ENCODE assay signal across 30 cellular contexts in genomic region chr16:48947371-48947713, GRCh38.
"Had no signal": no experiment of that assay in that cellular context is flagged by ENCODE, and none has a peak within 500 bp of the region (broad histone marks: within the 10 kb centered on the region; RNA-seq: fewer than 3 reads in every experiment).

No MANE protein-coding gene starts in this region.

- H3K9me3 Mint-ChIP-seq: activated B cell treated with CpG ODN at 0.5 μM for 24 hours; natural killer cell treated with Interleukin-12 subunit alpha and Interleukin-12 subunit beta and Interleukin-15 and Interleukin-18, amount 100 ng/mL, for 72 hours had no signal

- H3K4me1 ChIP-seq: breast epithelium, esophagus squamous epithelium, right lobe of liver, upper lobe of left lung had no signal

- H3K36me3 ChIP-seq: breast epithelium, esophagus squamous epithelium, right lobe of liver, thoracic aorta, upper lobe of left lung had no signal

- H3K36me3 Mint-ChIP-seq: activated CD8-positive, alpha-beta memory T cell treated with anti-CD3 and anti-CD28 coated beads, Interleukin-2, amount 10 ng/mL, durations not matched to agents 7 days and 5 days; activated naive CD4-positive, alpha-beta T cell treated with anti-CD3 and anti-CD28 coated beads, Interleukin-2, amount 50 U/mL, for 72 hours; natural killer cell treated with Interleukin-12 subunit alpha and Interleukin-12 subunit beta and Interleukin-15 and Interleukin-18, amount 100 ng/mL, for 72 hours had no signal

- H3K4me3 ChIP-seq: breast epithelium, esophagus squamous epithelium, lung, right lobe of liver, skin epidermis, thoracic aorta, upper lobe of left lung had no signal

- H3K27me3 Mint-ChIP-seq: activated B cell treated with CpG ODN at 0.5 μM for 24 hours; activated CD8-positive, alpha-beta memory T cell treated with anti-CD3 and anti-CD28 coated beads, Interleukin-2, amount 10 ng/mL, durations not matched to agents 7 days and 5 days; natural killer cell treated with Interleukin-12 subunit alpha and Interleukin-12 subunit beta and Interleukin-15 and Interleukin-18, amount 100 ng/mL, for 72 hours; stimulated activated naive CD8-positive, alpha-beta T cell treated with anti-CD3 and anti-CD28 coated beads, Interleukin-15, Interleukin-2, amounts not matched to agents 100 ng/mL and 50 ng/mL, for 24 hours had no signal

- H3K27me3 ChIP-seq: breast epithelium, esophagus squamous epithelium, right lobe of liver, upper lobe of left lung had no signal

- H3K4me3 Mint-ChIP-seq: activated B cell treated with CpG ODN at 0.5 μM for 24 hours; activated CD8-positive, alpha-beta memory T cell treated with anti-CD3 and anti-CD28 coated beads, Interleukin-2, amount 10 ng/mL, durations not matched to agents 7 days and 5 days; activated CD8-positive, alpha-beta T cell treated with anti-CD3 and anti-CD28 coated beads, Interleukin-2, amount 10 ng/mL, durations not matched to agents 7 days and 5 days; activated T-cell treated with anti-CD3 and anti-CD28 coated beads, Interleukin-2, amount 50 U/mL, for 72 hours; natural killer cell treated with Interleukin-12 subunit alpha and Interleukin-12 subunit beta and Interleukin-15 and Interleukin-18, amount 100 ng/mL, for 72 hours; stimulated activated naive CD8-positive, alpha-beta T cell treated with anti-CD3 and anti-CD28 coated beads, Interleukin-15, Interleukin-2, amounts not matched to agents 100 ng/mL and 50 ng/mL, for 24 hours; T-helper 2 cell treated with Interferon-gamma antibody and Interleukin-4, amounts not matched to agents 5 μg/mL and 100 μg/mL, for 36 hours had no signal

- H3K27ac Mint-ChIP-seq: activated B cell treated with CpG ODN at 0.5 μM for 24 hours; activated CD8-positive, alpha-beta memory T cell treated with anti-CD3 and anti-CD28 coated beads, Interleukin-2, amount 10 ng/mL, durations not matched to agents 7 days and 5 days; activated CD8-positive, alpha-beta T cell treated with anti-CD3 and anti-CD28 coated beads, Interleukin-2, amount 10 ng/mL, durations not matched to agents 7 days and 5 days; activated naive CD4-positive, alpha-beta T cell treated with anti-CD3 and anti-CD28 coated beads, Interleukin-2, amount 50 U/mL, for 72 hours; activated T-cell treated with anti-CD3 and anti-CD28 coated beads, Interleukin-2, amount 50 U/mL, for 72 hours; natural killer cell treated with Interleukin-12 subunit alpha and Interleukin-12 subunit beta and Interleukin-15 and Interleukin-18, amount 100 ng/mL, for 72 hours; stimulated activated naive CD8-positive, alpha-beta T cell treated with anti-CD3 and anti-CD28 coated beads, Interleukin-15, Interleukin-2, amounts not matched to agents 100 ng/mL and 50 ng/mL, for 24 hours; T-helper 2 cell treated with Interferon-gamma antibody and Interleukin-4, amounts not matched to agents 5 μg/mL and 100 μg/mL, for 36 hours had no signal

- FAIRE-seq: colon, endometrium had no signal

- H3K4me1 Mint-ChIP-seq: activated B cell treated with CpG ODN at 0.5 μM for 24 hours; activated CD8-positive, alpha-beta memory T cell treated with anti-CD3 and anti-CD28 coated beads, Interleukin-2, amount 10 ng/mL, durations not matched to agents 7 days and 5 days had no signal

- H3K9me3 ChIP-seq: breast epithelium, esophagus squamous epithelium, right lobe of liver, thoracic aorta, upper lobe of left lung had no signal

- H3K27ac ChIP-seq: breast epithelium, epithelial cell of prostate, esophagus squamous epithelium, right lobe of liver, skin epidermis, thoracic aorta, upper lobe of left lung had no signal

- ATAC-seq: activated CD8-positive, alpha-beta memory T cell treated with anti-CD3 and anti-CD28 coated beads, Interleukin-2, amount 10 ng/mL, durations not matched to agents 7 days and 5 days; activated CD8-positive, alpha-beta T cell treated with anti-CD3 and anti-CD28 coated beads, Interleukin-2, amount 10 ng/mL, durations not matched to agents 7 days and 5 days; activated naive CD4-positive, alpha-beta T cell treated with anti-CD3 and anti-CD28 coated beads, Interleukin-2, amount 50 U/mL, for 72 hours; activated T-cell treated with anti-CD3 and anti-CD28 coated beads, Interleukin-2, amount 50 U/mL, for 72 hours; left lobe of liver; right lobe of liver had no signal

- DNase-seq: activated B cell treated with CpG ODN at 0.5 μM for 24 hours; activated CD4-positive, alpha-beta T cell treated with anti-CD3 and anti-CD28 coated beads, Interleukin-2, amount 50 U/mL, for 1 hour; activated CD8-positive, alpha-beta memory T cell treated with anti-CD3 and anti-CD28 coated beads, Interleukin-2, amount 10 ng/mL, durations not matched to agents 7 days and 5 days; activated CD8-positive, alpha-beta T cell treated with anti-CD3 and anti-CD28 coated beads, Interleukin-2, amount 10 ng/mL, durations not matched to agents 7 days and 5 days; activated naive CD4-positive, alpha-beta T cell; activated T-cell treated with anti-CD3 and anti-CD28 coated beads, Interleukin-2, amount 50 U/mL, for 72 hours; dermis blood vessel endothelial cell; effector CD4-positive, alpha-beta T cell; esophagus squamous epithelium; foreskin melanocyte; hippocampal formation; kidney glomerular epithelial cell; mesendoderm; right lobe of liver; stimulated activated CD4-positive, alpha-beta T cell treated with anti-CD3 and anti-CD28 coated beads, Interleukin-12 subunit alpha, Interleukin-12 subunit beta, amount 100 ng/mL, for 4 hours; stimulated activated CD4-positive, alpha-beta T cell treated with anti-CD3 and anti-CD28 coated beads, Interleukin-4, amount 100 ng/mL, for 1 hour; T-helper 1 cell; upper lobe of left lung had no signal
